20 cellular contexts compared by ENCODE assay signal in genomic region chr20:9150632-9151031, GRCh38.
"Had no signal": no experiment of that assay in that cellular context is flagged by ENCODE, and none has a peak within 500 bp of the region (broad histone marks: within the 10 kb centered on the region; RNA-seq: fewer than 3 reads in every experiment).

No MANE protein-coding gene starts in this region.

- H3K36me3 ChIP-seq: esophagus muscularis mucosa, gastroesophageal sphincter, left lung, lower lobe of right lung had no signal

- H3K4me1 Mint-ChIP-seq: immature natural killer cell, naive B cell had no signal

- H3K36me3 Mint-ChIP-seq: naive B cell had no signal

- ATAC-seq: foreskin keratinocyte, gastroesophageal sphincter, heart left ventricle, left cardiac atrium, left lung, left ventricle myocardium superior, lower lobe of right lung, mucosa of descending colon had no signal

- H3K4me1 ChIP-seq: foreskin keratinocyte had no signal

- H3K4me2 ChIP-seq: hepatocyte had no signal

- DNase-seq: dermis blood vessel endothelial cell; dorsolateral prefrontal cortex; effector CD4-positive, alpha-beta T cell; effector memory CD4-positive, alpha-beta T cell; foreskin keratinocyte; heart left ventricle; hypothalamus; immature natural killer cell; left cardiac atrium; left lung; left ventricle myocardium superior; lower lobe of right lung; mesendoderm; midbrain; mucosa of descending colon; naive B cell had no signal

- H3K27me3 Mint-ChIP-seq: naive B cell had no signal

- H3K27ac ChIP-seq: coronary artery, dorsolateral prefrontal cortex, esophagus muscularis mucosa, foreskin keratinocyte, gastroesophageal sphincter, heart left ventricle, hepatocyte, left lung, lower lobe of right lung had no signal

- H3K4me3 ChIP-seq: coronary artery, dorsolateral prefrontal cortex, esophagus muscularis mucosa, gastroesophageal sphincter, heart left ventricle, hepatocyte, left lung, lower lobe of right lung, mucosa of descending colon had no signal

- H2AFZ ChIP-seq: hepatocyte had no signal

- H3K27me3 ChIP-seq: dorsolateral prefrontal cortex, esophagus muscularis mucosa, foreskin keratinocyte, gastroesophageal sphincter, heart left ventricle, hepatocyte, left lung had no signal

- H3K4me3 Mint-ChIP-seq: immature natural killer cell, naive B cell had no signal

- H3K27ac Mint-ChIP-seq: immature natural killer cell, naive B cell had no signal
